8 cellular contexts compared by ENCODE assay signal in genomic region chr16:4306439-4307214, GRCh38. TPM values are rescaled to one million over a fixed set of nuclear protein-coding genes. Genes with fewer than 3 reads are reported as not detected.
DNase-seq lines count a peak whose midpoint lies in the region; ATAC-seq and TF ChIP-seq lines count a peak whose summit lies in the region.

No MANE protein-coding gene starts in this region.

- DNase-seq in NCI-H748 (lab: John Stamatoyannopoulos, UW; ENCODE audit: unreplicated experiment) = peak; percentile 38
- no peak for DNase-seq in NCI-H748 treated with DMSO at 0.1 percent for 48 hours (lab: John Stamatoyannopoulos, UW)
- peak in 1 of 2 experiments; percentile 37 for DNase-seq in SJCRH30
- DNase-seq in breast epithelium (ENCODE audit: low spot score in 2 of 2) = no peak
- DNase-seq in putamen (ENCODE audit: low spot score) = no peak

- H3K36me3 ChIP-seq in SJCRH30 (no peaks in the 10 kb centered on the region), breast epithelium (no peaks in the 10 kb centered on the region), mesodermal cell (ENCODE audit: control insufficient read depth, insufficient read depth, low read length) (no peaks in the 10 kb centered on the region), urinary bladder (ENCODE audit: insufficient read depth) (no peaks in the 10 kb centered on the region)

- H3K27me3 ChIP-seq in SJCRH30 (no peaks in the 10 kb centered on the region), breast epithelium (no peaks in the 10 kb centered on the region)

- H3K27ac ChIP-seq in SJCRH30 (peak overlapping the region; percentile 56), breast epithelium (peak overlapping the region; percentile 80 to 81), mesodermal cell (ENCODE audit: low read depth, low read length, severe bottlenecking) (peak overlapping the region; percentile 75), urinary bladder (ENCODE audit: low read depth) (peak overlapping the region; percentile 28)

- intact Hi-C loops in breast epithelium (cut with DNase I; ENCODE audit: low total_unique reads) = no loop called here

- H3K4me3 ChIP-seq in SJCRH30 (peak overlapping the region; percentile 61), breast epithelium (peak overlapping the region in 2 of 3 donors; percentile 54 to 64), mesodermal cell (ENCODE audit: extremely low read depth, insufficient read depth, low read length, poor library complexity, severe bottlenecking) (peak overlapping the region; percentile 47), urinary bladder (ENCODE audit: low read depth, low read length) (peak overlapping the region; percentile 25)

- no peak for TF ChIP-seq POLR2A in breast epithelium (IDR thresholded peaks at IDR 0.05)

- H3K4me1 ChIP-seq in SJCRH30 (peaks cover 7% of the 10 kb centered on the region; the same call in 1 of the 2 replicates), breast epithelium (peaks cover 0 to 9% of the 10 kb centered on the region in 2 donors), mesodermal cell (ENCODE audit: control insufficient read depth, insufficient read depth, low read length, poor library complexity, severe bottlenecking) (peaks cover 36% of the 10 kb centered on the region), urinary bladder (ENCODE audit: insufficient read depth) (no peaks in the 10 kb centered on the region)

- no peak for ATAC-seq in GM21515 (IDR thresholded peaks at IDR 0.05; ENCODE audit: unreplicated experiment)

- H3K9me3 ChIP-seq in SJCRH30 (replicated peaks) = no peaks in the 10 kb centered on the region
- H3K9me3 ChIP-seq in breast epithelium = no peaks in the 10 kb centered on the region
- no peaks in the 10 kb centered on the region for H3K9me3 ChIP-seq in mesodermal cell (ENCODE audit: control insufficient read depth, low read length)

- WGBS in mesodermal cell (ENCODE audit: insufficient coverage in 2 of 2), 2 experiments = 59 to 65% methylated on average over 14 to 16 of the region's 16 CpGs
- WGBS in urinary bladder = 70% methylated on average over 16 of the region's 16 CpGs

- TF ChIP-seq CTCF in breast epithelium (IDR thresholded peaks at IDR 0.05) = no peak

RNA-seq across cellular contexts. Expression of gene GLIS2, which starts 9.2 kb away (rescaled TPM):
- 1.6 and 1.9 TPM in 2 replicates for total RNA-seq in SJCRH30 (2014; rRNA removed; shearing (Covaris generic))
- total RNA-seq in breast epithelium (1 to 10 TPM in 2 of 3 donors, under 1 TPM in 1; 0.96 to 3.9 (median 1.5) TPM), urinary bladder (6.1 TPM)
- 10.1 TPM for polyA plus RNA-seq in mesodermal cell (2013, experiment 1 of 2)
- 8.9 TPM for polyA plus RNA-seq in mesodermal cell (2013, experiment 2 of 2)
- polyA plus RNA-seq in urinary bladder = 22.1 TPM

RNA-seq across cellular contexts. Expression of gene TFAP4, which starts 33.8 kb away (rescaled TPM):
- total RNA-seq in SJCRH30 (2014; rRNA removed; shearing (Covaris generic)) = 31.2 and 34.1 TPM in 2 replicates
- total RNA-seq in breast epithelium (1 to 10 TPM; 4.6 to 7.2 (median 6.2) TPM), urinary bladder (6.1 TPM)
- polyA plus RNA-seq in mesodermal cell (2013, experiment 1 of 2) = 10.8 TPM
- polyA plus RNA-seq in mesodermal cell (2013, experiment 2 of 2) = 8.5 TPM
- 7.3 TPM for polyA plus RNA-seq in urinary bladder

RNA-seq across cellular contexts. Expression of gene PAM16, which starts 44.5 kb away (rescaled TPM):
- total RNA-seq in SJCRH30 (2014; rRNA removed; shearing (Covaris generic)) = 21.8 and 28.9 TPM in 2 replicates
- total RNA-seq in breast epithelium (10 to 100 TPM; 24.9 to 52.4 (median 49.9) TPM), urinary bladder (8.6 TPM)
- 60.5 TPM for polyA plus RNA-seq in mesodermal cell (2013, experiment 1 of 2)
- polyA plus RNA-seq in mesodermal cell (2013, experiment 2 of 2) = 42.8 TPM
- 48.9 TPM for polyA plus RNA-seq in urinary bladder

Comparison
In these comparisons a context has a peak if more than half of its experiments do, and no peak if none do; other contexts are left out.
1. H3K27ac ChIP-seq: peak in every context shown above with its lines; median percentile 80 in breast epithelium; 75 in mesodermal cell; 56 in SJCRH30; 28 in urinary bladder.